ENCODE assay signal across 1 cellular context in genomic region chr13:99948907-99949656, GRCh38.
TF ChIP-seq lines count a peak whose summit lies in the region.

No MANE protein-coding gene starts in this region.

TF ChIP-seq in HepG2, 621 proteins besides CTCF, POLR2A, EP300 and RAD21:
- TF ChIP-seq ZNF317 (CRISPR knock-in tag; IDR thresholded peaks at IDR 0.05) (no peak), HNF4A (CRISPR knock-in tag; IDR thresholded peaks at IDR 0.05) (peak; percentile 13; the same call in 1 of the 2 replicates), ZNF761 (CRISPR knock-in tag; conservative IDR thresholded peaks at IDR 0.05) (no peak), ZNF160 (CRISPR knock-in tag; IDR thresholded peaks at IDR 0.05) (no peak), HINFP (CRISPR knock-in tag; IDR thresholded peaks at IDR 0.05; ENCODE audit: low read depth) (no peak)
